ENCODE assay signal across 19 cellular contexts in genomic region chr1:66599899-66600737, GRCh38.
A peak's percentile ranks its signal among the peaks of the same experiment; 100 is the strongest.
DNase-seq lines count a peak whose midpoint lies in the region; ATAC-seq and TF ChIP-seq lines count a peak whose summit lies in the region.
"Had no signal": no experiment of that assay in that cellular context is flagged by ENCODE, and none has a peak within 500 bp of the region (broad histone marks: within the 10 kb centered on the region; RNA-seq: fewer than 3 reads in every experiment).

No MANE protein-coding gene starts in this region.

- H3K79me2 ChIP-seq in GM23248 (ENCODE audit: insufficient read depth) = no peaks in the 10 kb centered on the region
- peaks cover 4% of the 10 kb centered on the region for H3K79me2 ChIP-seq in fibroblast of lung (ENCODE audit: control insufficient read depth, insufficient read depth, low read length)

- H2AFZ ChIP-seq in GM23248 (peak overlapping the region; percentile 72), fibroblast of lung (ENCODE audit: low read length) (no peak overlapping the region)

- in situ Hi-C loops in GM23248 (cut with MboI) (no loop called here), SK-MEL-5 (cut with HindIII; ENCODE audit: low pct_unique_long_range_greater_than_20kb, low sequenced_read_pairs) (no loop called here)

- no peaks in the 10 kb centered on the region; the same call in 1 of the 2 replicates for H3K9me2 ChIP-seq in GM23248 (ENCODE audit: insufficient read depth)

- TF ChIP-seq POLR2A in lower leg skin (IDR thresholded peaks at IDR 0.05) = no peak

- H3K9me3 ChIP-seq in GM23248 (ENCODE audit: low read depth) (no peaks in the 10 kb centered on the region), fibroblast of lung (ENCODE audit: control insufficient read depth, insufficient read depth, low read depth, low read length) (no peaks in the 10 kb centered on the region), tibial artery (no peaks in the 10 kb centered on the region)
- H3K9me3 ChIP-seq: BE2C had no signal

- no peaks in the 10 kb centered on the region for H4K20me1 ChIP-seq in GM23248 (ENCODE audit: insufficient read depth)
- H4K20me1 ChIP-seq in fibroblast of lung (ENCODE audit: control insufficient read depth, extremely low read depth, insufficient read depth, low read length) = no peaks in the 10 kb centered on the region

- H3K9ac ChIP-seq in GM23248 (no peak overlapping the region), fibroblast of lung (ENCODE audit: insufficient read depth, low read length) (no peak overlapping the region)

- H3K4me2 ChIP-seq in GM23248 (ENCODE audit: unreplicated experiment) (peak overlapping the region; percentile 58), fibroblast of lung (ENCODE audit: extremely low read depth, insufficient read depth, low read length) (no peak overlapping the region)

- H3K27me3 ChIP-seq in GM23248 (replicated peaks; ENCODE audit: insufficient read depth) (no peaks in the 10 kb centered on the region), fibroblast of lung (ENCODE audit: control insufficient read depth, insufficient read depth, low read length) (no peaks in the 10 kb centered on the region), tibial artery (no peaks in the 10 kb centered on the region)
- H3K27me3 ChIP-seq: BE2C had no signal

- peaks cover 9% of the 10 kb centered on the region; the same call in 1 of the 2 replicates for H3F3A ChIP-seq in GM23248 (ENCODE audit: insufficient read depth)

- no peak overlapping the region for H3K4me3 ChIP-seq in GM23248
- no peak overlapping the region for H3K4me3 ChIP-seq in fibroblast of lung (replicated peaks in 1 of 4; ENCODE audit: control extremely low read depth in 1 of 4, insufficient read depth in 1 of 4, low read depth in 3 of 4, low read length in 4 of 4)
- H3K4me3 ChIP-seq in lower leg skin (ENCODE audit: low read depth, poor library complexity, severe bottlenecking) = no peak overlapping the region
- no peak overlapping the region for H3K4me3 ChIP-seq in tibial artery

- TF ChIP-seq CTCF in fibroblast of lung (conservative IDR thresholded peaks at IDR 0.05 in 1 of 2, IDR thresholded peaks at IDR 0.05 in 1 of 2; ENCODE audit: low read depth in 1 of 2, low read length in 2 of 2) (no peak), lower leg skin (IDR thresholded peaks at IDR 0.05) (no peak), tibial artery (IDR thresholded peaks at IDR 0.05) (no peak)

- H3K4me1 ChIP-seq in GM23248 (ENCODE audit: insufficient read depth) (peaks cover 18% of the 10 kb centered on the region), fibroblast of lung (ENCODE audit: control insufficient read depth, extremely low read depth, insufficient read depth, low read length) (peaks cover 10% of the 10 kb centered on the region), tibial artery (peaks cover 0 to 14% (median 7%) of the 10 kb centered on the region in 4 donors)
- H3K4me1 ChIP-seq: BE2C had no signal

- ATAC-seq in GM18907 (IDR thresholded peaks at IDR 0.05; ENCODE audit: unreplicated experiment) = no peak
- ATAC-seq: HepG2 had no signal

- H3K36me3 ChIP-seq in GM23248 (ENCODE audit: low read depth) (no peaks in the 10 kb centered on the region), fibroblast of lung (ENCODE audit: control insufficient read depth, insufficient read depth, low read length) (no peaks in the 10 kb centered on the region), tibial artery (no peaks in the 10 kb centered on the region)
- H3K36me3 ChIP-seq: BE2C had no signal

- intact Hi-C loops in lower leg skin (cut with DNase I; ENCODE audit: low total_unique reads) = no loop called here
- intact Hi-C loops in tibial artery (cut with DNase I; ENCODE audit: low total_unique reads) = no loop called here

- 90% methylated on average over 14 of the region's 14 CpGs for WGBS in GM23248 (ENCODE audit: low coverage in 1 of 2, low lambda C conversion rate in 2 of 2, missing lambda C conversion rate in 2 of 2), 2 experiments
- WGBS in lower leg skin, 2 donors = 83 to 90% methylated on average over 14 of the region's 14 CpGs

- DNase-seq in GM23248 (no peak), SK-MEL-5 (ENCODE audit: low read depth, low spot score) (peak; percentile 40), fibroblast of lung (ENCODE audit: low read depth in 2 of 2) (no peak), pons (ENCODE audit: low spot score) (peak; percentile 50), lower leg skin (ENCODE audit: low spot score in 2 of 2) (no peak), tibial artery (no peak), KG1 (lab: John Stamatoyannopoulos, UW) (no peak)
- DNase-seq: BE2C; CD4-positive, alpha-beta T cell; Karpas-422; MM.1S; NCI-H1105; NCI-H1694 treated with DMSO at 0.1 percent for 48 hours; NCI-H2171; NCI-H446; NCI-H69; SHP77 had no signal

- H3K27ac ChIP-seq in GM23248 = no peak overlapping the region
- H3K27ac ChIP-seq in fibroblast of lung (ENCODE audit: insufficient read depth, low read length) = peak overlapping the region; percentile 63
- no peak overlapping the region for H3K27ac ChIP-seq in tibial artery

Comparison
In these comparisons a context has a peak if more than half of its experiments do, and no peak if none do; other contexts are left out.
1. DNase-seq: peak in SK-MEL-5 (single experiment) and pons (single experiment); none in GM23248 (single experiment), fibroblast of lung (0 of 2), lower leg skin (0 of 2), tibial artery (0 of 2) and KG1 (single experiment).